20 cellular contexts compared by ENCODE assay signal in the genomic region with DNA sequence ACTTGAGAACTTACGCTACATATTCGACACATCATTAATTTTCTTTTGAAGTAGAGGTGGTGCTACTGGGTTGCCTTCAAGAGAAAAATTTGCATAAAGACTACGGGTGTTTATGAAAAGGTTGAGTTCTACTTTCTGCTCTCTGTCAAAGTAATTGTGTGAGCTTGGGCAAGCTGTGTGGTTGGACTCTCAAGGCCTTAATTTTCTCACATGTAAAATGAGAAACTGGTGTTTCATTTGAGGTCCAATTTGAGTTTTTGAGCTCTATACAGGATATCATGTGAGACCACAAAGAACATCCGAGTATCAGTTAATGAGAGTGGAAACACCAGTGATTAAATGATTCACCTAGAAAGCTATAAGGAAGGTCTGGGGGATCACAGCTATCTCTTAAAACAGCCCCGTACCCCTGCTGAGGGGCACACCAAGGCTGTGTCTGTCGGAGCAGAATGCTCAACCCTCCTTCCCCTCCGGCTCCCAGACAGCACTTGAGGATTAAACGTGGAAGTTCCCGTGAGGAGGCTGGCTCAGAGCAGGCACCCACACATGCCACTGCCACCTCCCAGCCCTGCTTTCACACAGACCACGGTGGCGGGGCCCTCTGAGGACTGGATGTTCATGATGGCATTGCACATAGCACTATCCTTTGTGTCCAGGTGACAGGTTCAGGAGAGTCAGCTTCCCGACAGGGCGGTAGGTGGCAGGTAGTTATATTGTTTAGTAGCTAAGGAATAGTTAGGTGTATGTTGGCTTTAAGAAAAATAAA.
DNase-seq lines count a peak whose midpoint lies in the region; ATAC-seq, FAIRE-seq and TF ChIP-seq lines count a peak whose summit lies in the region.
"Had no signal": no experiment of that assay in that cellular context is flagged by ENCODE, and none has a peak within 500 bp of the region (broad histone marks: within the 10 kb centered on the region; RNA-seq: fewer than 3 reads in every experiment).

No MANE protein-coding gene starts in this region.

- H3K36me3 ChIP-seq in OCI-LY3 (replicated peaks; ENCODE audit: low read depth, low read length) (peaks cover 4% of the 10 kb centered on the region), left ventricle myocardium inferior (no peaks in the 10 kb centered on the region), right atrium auricular region (no peaks in the 10 kb centered on the region)
- H3K36me3 ChIP-seq: BLaER1, MG63, Peyer's patch had no signal

- no peaks in the 10 kb centered on the region for H4K20me1 ChIP-seq in OCI-LY3 (ENCODE audit: insufficient read depth, low read length)
- H4K20me1 ChIP-seq: BLaER1 had no signal

- H3K9me3 Mint-ChIP-seq in activated CD8-positive, alpha-beta T cell treated with anti-CD3 and anti-CD28 coated beads for 36 hours = peaks cover 2% of the 10 kb centered on the region
- H3K9me3 Mint-ChIP-seq in activated CD8-positive, alpha-beta T cell treated with anti-CD3 and anti-CD28 coated beads, Interleukin-2, amount 10 ng/mL, durations not matched to agents 7 days and 5 days (ENCODE audit: insufficient read depth) = peaks cover 9% of the 10 kb centered on the region
- H3K9me3 Mint-ChIP-seq in nephron = peaks cover 1% of the 10 kb centered on the region

- peak overlapping the region; percentile 82 for H3K27ac ChIP-seq in OCI-LY3 (ENCODE audit: low read length)
- H3K27ac ChIP-seq in left ventricle myocardium inferior (replicated peaks) = no peak overlapping the region
- H3K27ac ChIP-seq in right atrium auricular region = no peak overlapping the region
- H3K27ac ChIP-seq: BLaER1, GM23248, Peyer's patch had no signal

- peaks cover 4% of the 10 kb centered on the region for H3K36me3 Mint-ChIP-seq in activated CD8-positive, alpha-beta T cell treated with anti-CD3 and anti-CD28 coated beads for 36 hours (ENCODE audit: low read depth)
- H3K36me3 Mint-ChIP-seq in activated CD8-positive, alpha-beta T cell treated with anti-CD3 and anti-CD28 coated beads, Interleukin-2, amount 10 ng/mL, durations not matched to agents 7 days and 5 days (ENCODE audit: low read depth) = peaks cover 17% of the 10 kb centered on the region
- peaks cover 7% of the 10 kb centered on the region for H3K36me3 Mint-ChIP-seq in nephron (ENCODE audit: low read depth)

- no peaks in the 10 kb centered on the region for H3K79me2 ChIP-seq in OCI-LY3 (ENCODE audit: low read length)

- H3K27ac Mint-ChIP-seq in activated CD8-positive, alpha-beta T cell treated with anti-CD3 and anti-CD28 coated beads for 36 hours = no peak overlapping the region
- no peak overlapping the region for H3K27ac Mint-ChIP-seq in activated CD8-positive, alpha-beta T cell treated with anti-CD3 and anti-CD28 coated beads, Interleukin-2, amount 10 ng/mL, durations not matched to agents 7 days and 5 days
- peak overlapping the region; percentile 42 to 71 (median 70) for H3K27ac Mint-ChIP-seq in nephron
- H3K27ac Mint-ChIP-seq: CD8-positive, alpha-beta T cell had no signal

- H3K4me3 Mint-ChIP-seq in activated CD8-positive, alpha-beta T cell treated with anti-CD3 and anti-CD28 coated beads for 36 hours = no peak overlapping the region
- H3K4me3 Mint-ChIP-seq in activated CD8-positive, alpha-beta T cell treated with anti-CD3 and anti-CD28 coated beads, Interleukin-2, amount 10 ng/mL, durations not matched to agents 7 days and 5 days = no peak overlapping the region
- no peak overlapping the region for H3K4me3 Mint-ChIP-seq in nephron
- H3K4me3 Mint-ChIP-seq: CD8-positive, alpha-beta T cell had no signal

- ATAC-seq in activated CD8-positive, alpha-beta T cell treated with anti-CD3 and anti-CD28 coated beads for 36 hours = peak; percentile 34
- no peak for ATAC-seq in activated CD8-positive, alpha-beta T cell treated with anti-CD3 and anti-CD28 coated beads, Interleukin-2, amount 10 ng/mL, durations not matched to agents 7 days and 5 days
- ATAC-seq in GM18867 (IDR thresholded peaks at IDR 0.05; ENCODE audit: unreplicated experiment) = peak; percentile 51
- ATAC-seq: CD8-positive, alpha-beta T cell; HCT116 had no signal

- no peak overlapping the region for H3K4me3 ChIP-seq in OCI-LY3 (ENCODE audit: low read length)
- H3K4me3 ChIP-seq in left ventricle myocardium inferior = no peak overlapping the region
- H3K4me3 ChIP-seq in right atrium auricular region = no peak overlapping the region
- H3K4me3 ChIP-seq: BLaER1, GM23248, MG63, Peyer's patch had no signal

- FAIRE-seq in RCC 7860 (lab: Jason Lieb, UNC) = no peak

- H3K4me1 Mint-ChIP-seq in activated CD8-positive, alpha-beta T cell treated with anti-CD3 and anti-CD28 coated beads for 36 hours (ENCODE audit: low read depth) = no peaks in the 10 kb centered on the region
- H3K4me1 Mint-ChIP-seq in activated CD8-positive, alpha-beta T cell treated with anti-CD3 and anti-CD28 coated beads, Interleukin-2, amount 10 ng/mL, durations not matched to agents 7 days and 5 days (ENCODE audit: low read depth) = no peaks in the 10 kb centered on the region
- H3K4me1 Mint-ChIP-seq in nephron = peaks cover 20% of the 10 kb centered on the region

- POLR2A ChIA-PET in activated CD8-positive, alpha-beta T cell treated with anti-CD3 and anti-CD28 coated beads for 36 hours (lab: Charles Lee) = interaction anchor here (0.8 to 1.3 kb wide), 2 partner anchors 8 to 56 kb away, joined by 3 to 4 read pairs; no protein-coding TSS in a partner anchor
- POLR2A ChIA-PET in activated CD8-positive, alpha-beta T cell treated with anti-CD3 and anti-CD28 coated beads, Interleukin-2, amount 10 ng/mL, durations not matched to agents 7 days and 5 days (lab: Charles Lee) = interaction anchor here (0.6 kb wide), 1 partner anchor 274 kb away, joined by 3 read pairs; no protein-coding TSS in a partner anchor

- H3K4me2 ChIP-seq in OCI-LY3 (ENCODE audit: low read length) = peak overlapping the region; percentile 59
- H3K4me2 ChIP-seq: BLaER1 had no signal

- H3K9me3 ChIP-seq in OCI-LY3 (ENCODE audit: insufficient read depth, low read length) = peaks cover 5% of the 10 kb centered on the region; the same call in 1 of the 2 replicates
- H3K9me3 ChIP-seq in left ventricle myocardium inferior (replicated peaks) = peaks cover 8% of the 10 kb centered on the region
- H3K9me3 ChIP-seq in right atrium auricular region = no peaks in the 10 kb centered on the region
- H3K9me3 ChIP-seq: BLaER1, MG63, Peyer's patch had no signal

- H3K27me3 ChIP-seq in OCI-LY3 (ENCODE audit: low read depth, low read length) (no peaks in the 10 kb centered on the region), left ventricle myocardium inferior (ENCODE audit: low read depth) (no peaks in the 10 kb centered on the region), right atrium auricular region (no peaks in the 10 kb centered on the region)
- H3K27me3 ChIP-seq: BLaER1, MG63, Peyer's patch had no signal

- CTCF ChIA-PET in activated CD8-positive, alpha-beta T cell treated with anti-CD3 and anti-CD28 coated beads for 36 hours (lab: Charles Lee) = interaction anchor here (1.1 kb wide), 1 partner anchor 12 kb away, joined by 6 read pairs; no protein-coding TSS in a partner anchor
- CTCF ChIA-PET in activated CD8-positive, alpha-beta T cell treated with anti-CD3 and anti-CD28 coated beads, Interleukin-2, amount 10 ng/mL, durations not matched to agents 7 days and 5 days (lab: Charles Lee) = interaction anchor here (0.7 to 2.6 kb wide), 3 partner anchors 9 to 65 kb away, joined by 3 to 19 read pairs (median 4); no protein-coding TSS in a partner anchor

- H3K4me1 ChIP-seq in OCI-LY3 (ENCODE audit: low read length) = peaks cover 62% of the 10 kb centered on the region
- H3K4me1 ChIP-seq in left ventricle myocardium inferior = no peaks in the 10 kb centered on the region
- no peaks in the 10 kb centered on the region for H3K4me1 ChIP-seq in right atrium auricular region
- H3K4me1 ChIP-seq: BLaER1, Peyer's patch had no signal

- TF ChIP-seq CTCF in activated CD8-positive, alpha-beta T cell treated with anti-CD3 and anti-CD28 coated beads for 36 hours (IDR thresholded peaks at IDR 0.05) = no peak
- no peak for TF ChIP-seq CTCF in OCI-LY3 (IDR thresholded peaks at IDR 0.05; ENCODE audit: low read depth, low read length)
- TF ChIP-seq CTCF in nephron (IDR thresholded peaks at IDR 0.05; ENCODE audit: unreplicated experiment in 3 of 3) = no peak
- TF ChIP-seq CTCF in left ventricle myocardium inferior (IDR thresholded peaks at IDR 0.05; ENCODE audit: borderline replicate concordance) = no peak
- no peak for TF ChIP-seq CTCF in right atrium auricular region (IDR thresholded peaks at IDR 0.05)

- intact Hi-C loops in activated CD8-positive, alpha-beta T cell treated with anti-CD3 and anti-CD28 coated beads for 36 hours (cut with micrococcal nuclease) = no loop called here
- intact Hi-C loops in left ventricle myocardium inferior (cut with micrococcal nuclease) = no loop called here

- H2AFZ ChIP-seq in OCI-LY3 (ENCODE audit: low read depth, low read length) = peak overlapping the region; percentile 49; the same call in 1 of the 2 replicates
- H2AFZ ChIP-seq: GM23248 had no signal

- no peaks in the 10 kb centered on the region for H3K27me3 Mint-ChIP-seq in activated CD8-positive, alpha-beta T cell treated with anti-CD3 and anti-CD28 coated beads for 36 hours
- no peaks in the 10 kb centered on the region for H3K27me3 Mint-ChIP-seq in activated CD8-positive, alpha-beta T cell treated with anti-CD3 and anti-CD28 coated beads, Interleukin-2, amount 10 ng/mL, durations not matched to agents 7 days and 5 days (ENCODE audit: low read depth)
- H3K27me3 Mint-ChIP-seq in nephron (ENCODE audit: low read depth) = peaks cover 5% of the 10 kb centered on the region

- DNase-seq in activated CD8-positive, alpha-beta T cell treated with anti-CD3 and anti-CD28 coated beads for 36 hours = no peak
- DNase-seq in activated CD8-positive, alpha-beta T cell treated with anti-CD3 and anti-CD28 coated beads, Interleukin-2, amount 10 ng/mL, durations not matched to agents 7 days and 5 days = no peak
- DNase-seq in left ventricle myocardium inferior = no peak
- no peak for DNase-seq in RCC 7860 (ENCODE audit: low spot score)
- DNase-seq in right atrium auricular region (ENCODE audit: low spot score) = no peak
- DNase-seq: Calu3; CD8-positive, alpha-beta T cell; GM23248; Kasumi-1; MG63; NCI-H1048; NCI-H146; NCI-H2029 treated with DMSO at 0.1 percent for 48 hours; Peyer's patch; Right ventricle myocardium superior had no signal

- peak overlapping the region; percentile 35; the same call in 1 of the 2 replicates for H3K9ac ChIP-seq in OCI-LY3 (ENCODE audit: low read length)
- H3K9ac ChIP-seq: BLaER1, GM23248 had no signal

Comparison
In these comparisons a context has a peak if more than half of its experiments do, and no peak if none do; other contexts are left out.
1. H3K27ac Mint-ChIP-seq: peak in nephron (3 of 3); none in activated CD8-positive, alpha-beta T cell treated with anti-CD3 and anti-CD28 coated beads for 36 hours (single experiment) and activated CD8-positive, alpha-beta T cell treated with anti-CD3 and anti-CD28 coated beads, Interleukin-2, amount 10 ng/mL, durations not matched to agents 7 days and 5 days (single experiment).